ENCODE assay signal across 19 cellular contexts in genomic region chr2:195359043-195359735, GRCh38.
DNase-seq lines count a peak whose midpoint lies in the region; ATAC-seq and TF ChIP-seq lines count a peak whose summit lies in the region.
"Had no signal": no experiment of that assay in that cellular context is flagged by ENCODE, and none has a peak within 500 bp of the region (broad histone marks: within the 10 kb centered on the region; RNA-seq: fewer than 3 reads in every experiment).

No MANE protein-coding gene starts in this region.

- H3K4me1 Mint-ChIP-seq in activated naive CD8-positive, alpha-beta T cell treated with anti-CD3 and anti-CD28 coated beads, Interleukin-2, amount 50 U/mL, for 24 hours: peaks cover 19% of the 10 kb centered on the region
- H3K4me1 Mint-ChIP-seq in activated naive CD8-positive, alpha-beta T cell treated with anti-CD3 and anti-CD28 coated beads for 36 hours: peaks cover 10% of the 10 kb centered on the region
- peaks cover 31% of the 10 kb centered on the region for H3K4me1 Mint-ChIP-seq in T-helper 2 cell treated with Interferon-gamma antibody and Interleukin-4, amounts not matched to agents 5 μg/mL and 100 μg/mL, for 36 hours (ENCODE audit: low read depth)
- H3K4me1 Mint-ChIP-seq in activated CD4-positive, alpha-beta memory T cell treated with anti-CD3 and anti-CD28 coated beads, Interleukin-2, amount 10 ng/mL, durations not matched to agents 7 days and 5 days: peaks cover 10% of the 10 kb centered on the region
- H3K4me1 Mint-ChIP-seq: B cell, CD14-positive monocyte had no signal

- TF ChIP-seq CTCF in mucosa of descending colon (IDR thresholded peaks at IDR 0.05): no peak

- H3K4me3 ChIP-seq in mucosa of descending colon: no peak overlapping the region
- H3K4me3 ChIP-seq: SK-N-MC had no signal

- no peak for ATAC-seq in activated naive CD8-positive, alpha-beta T cell treated with anti-CD3 and anti-CD28 coated beads, Interleukin-2, amount 50 U/mL, for 24 hours
- ATAC-seq in mucosa of descending colon: peak; percentile 77
- no peak for ATAC-seq in GM21360 (IDR thresholded peaks at IDR 0.05; ENCODE audit: unreplicated experiment)

- peak overlapping the region; percentile 15 for H3K27ac Mint-ChIP-seq in activated naive CD8-positive, alpha-beta T cell treated with anti-CD3 and anti-CD28 coated beads, Interleukin-2, amount 50 U/mL, for 24 hours
- no peak overlapping the region for H3K27ac Mint-ChIP-seq in activated naive CD8-positive, alpha-beta T cell treated with anti-CD3 and anti-CD28 coated beads for 36 hours
- no peak overlapping the region for H3K27ac Mint-ChIP-seq in T-helper 2 cell treated with Interferon-gamma antibody and Interleukin-4, amounts not matched to agents 5 μg/mL and 100 μg/mL, for 36 hours
- H3K27ac Mint-ChIP-seq in activated CD4-positive, alpha-beta memory T cell treated with anti-CD3 and anti-CD28 coated beads, Interleukin-2, amount 10 ng/mL, durations not matched to agents 7 days and 5 days: no peak overlapping the region
- H3K27ac Mint-ChIP-seq: B cell, CD14-positive monocyte had no signal

- no peaks in the 10 kb centered on the region for H3K9me3 ChIP-seq in mucosa of descending colon

- no peak for DNase-seq in activated naive CD8-positive, alpha-beta T cell treated with anti-CD3 and anti-CD28 coated beads, Interleukin-2, amount 50 U/mL, for 24 hours
- DNase-seq in activated naive CD8-positive, alpha-beta T cell treated with anti-CD3 and anti-CD28 coated beads for 36 hours: no peak
- no peak for DNase-seq in T-helper 2 cell treated with Interferon-gamma antibody and Interleukin-4, amounts not matched to agents 5 μg/mL and 100 μg/mL, for 36 hours (ENCODE audit: low spot score)
- DNase-seq in mucosa of descending colon: no peak
- no peak for DNase-seq in stimulated activated naive CD4-positive, alpha-beta T cell treated with Interleukin-2 at 50 U/mL for 16 hours (lab: John Stamatoyannopoulos, UW)
- DNase-seq in activated CD4-positive, alpha-beta memory T cell treated with anti-CD3 and anti-CD28 coated beads, Interleukin-2, amount 10 ng/mL, durations not matched to agents 7 days and 5 days: no peak
- DNase-seq: DMS79, H7, NCI-H1105, NCI-H146, NCI-H2029, NCI-H2227 treated with DMSO at 0.1 percent for 48 hours, NCI-H510A treated with DMSO at 0.1 percent for 48 hours, NCI-H748 treated with DMSO at 0.1 percent for 48 hours, SHP77 treated with DMSO at 0.1 percent for 48 hours had no signal

- no peaks in the 10 kb centered on the region for H3K27me3 Mint-ChIP-seq in activated naive CD8-positive, alpha-beta T cell treated with anti-CD3 and anti-CD28 coated beads, Interleukin-2, amount 50 U/mL, for 24 hours
- H3K27me3 Mint-ChIP-seq in activated naive CD8-positive, alpha-beta T cell treated with anti-CD3 and anti-CD28 coated beads for 36 hours: no peaks in the 10 kb centered on the region
- no peaks in the 10 kb centered on the region for H3K27me3 Mint-ChIP-seq in T-helper 2 cell treated with Interferon-gamma antibody and Interleukin-4, amounts not matched to agents 5 μg/mL and 100 μg/mL, for 36 hours (ENCODE audit: low read depth)
- H3K27me3 Mint-ChIP-seq in activated CD4-positive, alpha-beta memory T cell treated with anti-CD3 and anti-CD28 coated beads, Interleukin-2, amount 10 ng/mL, durations not matched to agents 7 days and 5 days: no peaks in the 10 kb centered on the region
- H3K27me3 Mint-ChIP-seq: B cell had no signal

- intact Hi-C loops in mucosa of descending colon (cut with DNase I, micrococcal nuclease): no loop called here

- POLR2A ChIA-PET in activated CD4-positive, alpha-beta memory T cell treated with anti-CD3 and anti-CD28 coated beads, Interleukin-2, amount 10 ng/mL, durations not matched to agents 7 days and 5 days (lab: Charles Lee): interaction anchor here (1.0 kb wide), 2 partner anchors 177 to 298 kb away, joined by 3 to 4 read pairs; partner anchors contain the start of gene SLC39A10

- H3K9me3 Mint-ChIP-seq in activated naive CD8-positive, alpha-beta T cell treated with anti-CD3 and anti-CD28 coated beads, Interleukin-2, amount 50 U/mL, for 24 hours: no peaks in the 10 kb centered on the region
- peaks cover 5% of the 10 kb centered on the region for H3K9me3 Mint-ChIP-seq in activated naive CD8-positive, alpha-beta T cell treated with anti-CD3 and anti-CD28 coated beads for 36 hours
- peaks cover 16% of the 10 kb centered on the region for H3K9me3 Mint-ChIP-seq in T-helper 2 cell treated with Interferon-gamma antibody and Interleukin-4, amounts not matched to agents 5 μg/mL and 100 μg/mL, for 36 hours
- H3K9me3 Mint-ChIP-seq in activated CD4-positive, alpha-beta memory T cell treated with anti-CD3 and anti-CD28 coated beads, Interleukin-2, amount 10 ng/mL, durations not matched to agents 7 days and 5 days: peaks cover 4% of the 10 kb centered on the region

- no peaks in the 10 kb centered on the region for H3K36me3 ChIP-seq in mucosa of descending colon (ENCODE audit: low read depth)

- CTCF ChIA-PET in activated CD4-positive, alpha-beta memory T cell treated with anti-CD3 and anti-CD28 coated beads, Interleukin-2, amount 10 ng/mL, durations not matched to agents 7 days and 5 days (lab: Charles Lee): interaction anchor here (1.6 kb wide), 1 partner anchor 301 kb away, joined by 3 read pairs; no protein-coding TSS in a partner anchor

- no peaks in the 10 kb centered on the region for H3K36me3 Mint-ChIP-seq in activated naive CD8-positive, alpha-beta T cell treated with anti-CD3 and anti-CD28 coated beads, Interleukin-2, amount 50 U/mL, for 24 hours (ENCODE audit: low read depth)
- H3K36me3 Mint-ChIP-seq in activated naive CD8-positive, alpha-beta T cell treated with anti-CD3 and anti-CD28 coated beads for 36 hours: no peaks in the 10 kb centered on the region
- H3K36me3 Mint-ChIP-seq in T-helper 2 cell treated with Interferon-gamma antibody and Interleukin-4, amounts not matched to agents 5 μg/mL and 100 μg/mL, for 36 hours (ENCODE audit: low read depth): peaks cover 16% of the 10 kb centered on the region
- H3K36me3 Mint-ChIP-seq in activated CD4-positive, alpha-beta memory T cell treated with anti-CD3 and anti-CD28 coated beads, Interleukin-2, amount 10 ng/mL, durations not matched to agents 7 days and 5 days (ENCODE audit: low read depth): no peaks in the 10 kb centered on the region
- H3K36me3 Mint-ChIP-seq: CD14-positive monocyte had no signal

- H3K4me3 Mint-ChIP-seq in activated naive CD8-positive, alpha-beta T cell treated with anti-CD3 and anti-CD28 coated beads, Interleukin-2, amount 50 U/mL, for 24 hours: no peak overlapping the region
- no peak overlapping the region for H3K4me3 Mint-ChIP-seq in activated naive CD8-positive, alpha-beta T cell treated with anti-CD3 and anti-CD28 coated beads for 36 hours
- peak overlapping the region; percentile 21 for H3K4me3 Mint-ChIP-seq in T-helper 2 cell treated with Interferon-gamma antibody and Interleukin-4, amounts not matched to agents 5 μg/mL and 100 μg/mL, for 36 hours
- no peak overlapping the region for H3K4me3 Mint-ChIP-seq in activated CD4-positive, alpha-beta memory T cell treated with anti-CD3 and anti-CD28 coated beads, Interleukin-2, amount 10 ng/mL, durations not matched to agents 7 days and 5 days
- H3K4me3 Mint-ChIP-seq: B cell, CD14-positive monocyte had no signal

- peaks cover 5% of the 10 kb centered on the region for H3K4me1 ChIP-seq in mucosa of descending colon (ENCODE audit: low read depth)
